In the genomic region with DNA sequence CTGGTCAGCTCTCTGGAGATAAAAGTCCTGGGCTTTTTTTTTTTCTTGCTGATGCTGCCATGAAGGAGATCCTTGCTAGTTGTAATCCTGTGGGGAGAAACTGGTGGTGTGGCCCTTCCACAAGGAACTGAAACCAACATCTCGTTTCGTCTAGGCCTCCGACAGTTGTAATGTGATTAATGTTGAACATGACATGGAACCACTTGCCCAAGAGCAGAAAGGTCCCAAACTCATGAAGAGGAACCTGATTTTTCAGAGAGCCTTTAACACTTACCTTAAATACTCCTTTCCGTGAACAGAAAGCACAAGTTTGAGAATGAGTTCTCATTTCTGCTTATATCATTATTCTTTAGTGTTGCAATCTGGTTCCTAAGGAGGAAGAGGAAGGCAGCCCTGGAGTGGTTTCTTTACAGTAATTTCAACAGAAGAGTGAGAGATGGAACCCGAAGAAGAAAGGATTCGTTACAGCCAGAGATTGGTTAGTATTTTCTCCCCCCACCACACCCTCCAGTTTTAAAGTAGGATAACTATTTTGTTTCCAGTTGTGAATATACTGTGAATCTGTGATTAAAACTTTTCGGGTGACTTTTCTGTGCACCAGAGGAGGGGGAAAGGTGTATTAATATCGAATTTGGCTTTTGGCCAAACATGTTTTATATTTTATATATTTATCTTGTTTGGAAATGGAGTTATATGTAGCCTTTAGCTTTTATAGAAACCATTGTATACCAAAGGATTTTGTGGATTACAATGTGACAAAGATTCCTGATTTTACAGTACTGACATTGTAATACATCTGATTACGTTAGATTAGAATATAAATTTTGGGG, we compare ENCODE assay signal across 1 cellular context.
TF ChIP-seq lines count a peak whose summit lies in the region.

No MANE protein-coding gene starts in this region.

TF ChIP-seq in K562, 482 proteins besides CTCF, POLR2A, EP300 and RAD21 (continued from another document):
- TF ChIP-seq, protein P1, sequence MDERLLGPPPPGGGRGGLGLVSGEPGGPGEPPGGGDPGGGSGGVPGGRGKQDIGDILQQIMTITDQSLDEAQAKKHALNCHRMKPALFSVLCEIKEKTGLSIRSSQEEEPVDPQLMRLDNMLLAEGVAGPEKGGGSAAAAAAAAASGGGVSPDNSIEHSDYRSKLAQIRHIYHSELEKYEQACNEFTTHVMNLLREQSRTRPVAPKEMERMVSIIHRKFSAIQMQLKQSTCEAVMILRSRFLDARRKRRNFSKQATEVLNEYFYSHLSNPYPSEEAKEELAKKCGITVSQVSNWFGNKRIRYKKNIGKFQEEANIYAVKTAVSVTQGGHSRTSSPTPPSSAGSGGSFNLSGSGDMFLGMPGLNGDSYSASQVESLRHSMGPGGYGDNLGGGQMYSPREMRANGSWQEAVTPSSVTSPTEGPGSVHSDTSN (CRISPR knock-in tag; IDR thresholded peaks at IDR 0.05; ENCODE audit: low read depth): no peak
- TF ChIP-seq, protein P1 (tag; conservative IDR thresholded peaks at IDR 0.05; ENCODE audit: low read depth): peak; percentile 80
- TF ChIP-seq SREBF2 (CRISPR knock-in tag; IDR thresholded peaks at IDR 0.05): no peak
- no peak for TF ChIP-seq FOXP1 (CRISPR knock-in tag; IDR thresholded peaks at IDR 0.05)
- TF ChIP-seq TEAD4 (IDR thresholded peaks at IDR 0.05; ENCODE audit: low read length): no peak
- no peak for TF ChIP-seq TEAD4 (CRISPR knock-in tag; IDR thresholded peaks at IDR 0.05; ENCODE audit: borderline replicate concordance)
- TF ChIP-seq, protein P2, sequence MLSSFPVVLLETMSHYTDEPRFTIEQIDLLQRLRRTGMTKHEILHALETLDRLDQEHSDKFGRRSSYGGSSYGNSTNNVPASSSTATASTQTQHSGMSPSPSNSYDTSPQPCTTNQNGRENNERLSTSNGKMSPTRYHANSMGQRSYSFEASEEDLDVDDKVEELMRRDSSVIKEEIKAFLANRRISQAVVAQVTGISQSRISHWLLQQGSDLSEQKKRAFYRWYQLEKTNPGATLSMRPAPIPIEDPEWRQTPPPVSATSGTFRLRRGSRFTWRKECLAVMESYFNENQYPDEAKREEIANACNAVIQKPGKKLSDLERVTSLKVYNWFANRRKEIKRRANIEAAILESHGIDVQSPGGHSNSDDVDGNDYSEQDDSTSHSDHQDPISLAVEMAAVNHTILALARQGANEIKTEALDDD (IDR thresholded peaks at IDR 0.05): peak; percentile 21; the same call in 1 of the 2 replicates
- TF ChIP-seq MECOM (CRISPR knock-in tag; IDR thresholded peaks at IDR 0.05): no peak
- TF ChIP-seq, protein P3, sequence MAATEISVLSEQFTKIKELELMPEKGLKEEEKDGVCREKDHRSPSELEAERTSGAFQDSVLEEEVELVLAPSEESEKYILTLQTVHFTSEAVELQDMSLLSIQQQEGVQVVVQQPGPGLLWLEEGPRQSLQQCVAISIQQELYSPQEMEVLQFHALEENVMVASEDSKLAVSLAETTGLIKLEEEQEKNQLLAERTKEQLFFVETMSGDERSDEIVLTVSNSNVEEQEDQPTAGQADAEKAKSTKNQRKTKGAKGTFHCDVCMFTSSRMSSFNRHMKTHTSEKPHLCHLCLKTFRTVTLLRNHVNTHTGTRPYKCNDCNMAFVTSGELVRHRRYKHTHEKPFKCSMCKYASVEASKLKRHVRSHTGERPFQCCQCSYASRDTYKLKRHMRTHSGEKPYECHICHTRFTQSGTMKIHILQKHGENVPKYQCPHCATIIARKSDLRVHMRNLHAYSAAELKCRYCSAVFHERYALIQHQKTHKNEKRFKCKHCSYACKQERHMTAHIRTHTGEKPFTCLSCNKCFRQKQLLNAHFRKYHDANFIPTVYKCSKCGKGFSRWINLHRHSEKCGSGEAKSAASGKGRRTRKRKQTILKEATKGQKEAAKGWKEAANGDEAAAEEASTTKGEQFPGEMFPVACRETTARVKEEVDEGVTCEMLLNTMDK (IDR thresholded peaks at IDR 0.05; ENCODE audit: borderline replicate concordance, insufficient read depth, low read depth, low read length, poor library complexity, severe bottlenecking): no peak
- TF ChIP-seq MCM2 (IDR thresholded peaks at IDR 0.05; ENCODE audit: low read depth): no peak
- TF ChIP-seq MEIS2 (IDR thresholded peaks at IDR 0.05; ENCODE audit: partially characterized antibody): peak; percentile 76
- TF ChIP-seq ZSCAN29 (IDR thresholded peaks at IDR 0.05): no peak
- TF ChIP-seq, protein P4, sequence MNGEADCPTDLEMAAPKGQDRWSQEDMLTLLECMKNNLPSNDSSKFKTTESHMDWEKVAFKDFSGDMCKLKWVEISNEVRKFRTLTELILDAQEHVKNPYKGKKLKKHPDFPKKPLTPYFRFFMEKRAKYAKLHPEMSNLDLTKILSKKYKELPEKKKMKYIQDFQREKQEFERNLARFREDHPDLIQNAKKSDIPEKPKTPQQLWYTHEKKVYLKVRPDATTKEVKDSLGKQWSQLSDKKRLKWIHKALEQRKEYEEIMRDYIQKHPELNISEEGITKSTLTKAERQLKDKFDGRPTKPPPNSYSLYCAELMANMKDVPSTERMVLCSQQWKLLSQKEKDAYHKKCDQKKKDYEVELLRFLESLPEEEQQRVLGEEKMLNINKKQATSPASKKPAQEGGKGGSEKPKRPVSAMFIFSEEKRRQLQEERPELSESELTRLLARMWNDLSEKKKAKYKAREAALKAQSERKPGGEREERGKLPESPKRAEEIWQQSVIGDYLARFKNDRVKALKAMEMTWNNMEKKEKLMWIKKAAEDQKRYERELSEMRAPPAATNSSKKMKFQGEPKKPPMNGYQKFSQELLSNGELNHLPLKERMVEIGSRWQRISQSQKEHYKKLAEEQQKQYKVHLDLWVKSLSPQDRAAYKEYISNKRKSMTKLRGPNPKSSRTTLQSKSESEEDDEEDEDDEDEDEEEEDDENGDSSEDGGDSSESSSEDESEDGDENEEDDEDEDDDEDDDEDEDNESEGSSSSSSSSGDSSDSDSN (IDR thresholded peaks at IDR 0.05; ENCODE audit: borderline replicate concordance in 1 of 2, low read depth in 2 of 2, low read length in 2 of 2): 0 out of 4 replicates have a peak, but pooled peaks of 1 of the 2 experiments have one; percentile 13
- no peak for TF ChIP-seq TRIM24 (IDR thresholded peaks at IDR 0.05)
